36 cellular contexts compared by ENCODE assay signal in the genomic region with DNA sequence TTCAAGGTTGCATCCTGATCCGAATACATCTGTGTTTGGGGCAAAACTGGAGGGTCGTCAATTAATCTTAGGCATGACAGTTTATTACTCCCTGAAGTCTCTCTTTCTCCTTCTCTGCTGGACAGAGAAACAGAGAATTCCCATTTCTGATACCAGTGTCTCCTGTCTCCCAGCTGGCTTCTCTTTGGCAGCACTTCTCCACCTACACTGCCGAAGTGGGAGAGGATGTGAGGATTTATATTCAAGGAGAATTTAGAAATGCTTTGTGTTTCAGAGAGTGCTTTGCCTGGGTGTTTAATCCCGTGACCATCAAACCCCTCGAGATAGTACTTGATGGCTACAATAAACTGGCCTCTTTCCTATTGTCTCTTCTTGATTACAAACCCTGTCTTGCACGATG.
"Had no signal": no experiment of that assay in that cellular context is flagged by ENCODE, and none has a peak within 500 bp of the region (broad histone marks: within the 10 kb centered on the region; RNA-seq: fewer than 3 reads in every experiment).

No MANE protein-coding gene starts in this region.

- DNase-seq: activated effector memory CD4-positive, alpha-beta T cell treated with anti-CD3 and anti-CD28 coated beads, Interleukin-2, amount 50 U/mL, for 16 hours; activated effector memory CD4-positive, alpha-beta T cell treated with Interleukin-2 at 50 U/mL for 16 hours; activated gamma-delta T cell; activated gamma-delta T cell treated with Interleukin-2 at 50 U/mL for 16 hours; activated naive CD4-positive, alpha-beta T cell; activated naive CD4-positive, alpha-beta T cell treated with anti-CD3 and anti-CD28 coated beads for 36 hours; activated naive CD4-positive, alpha-beta T cell treated with anti-CD3 and anti-CD28 coated beads, Interleukin-2, amount 10 ng/mL, durations not matched to agents 7 days and 5 days; activated naive CD4-positive, alpha-beta T cell treated with anti-CD3 and anti-CD28 coated beads, Interleukin-2, amount 50 U/mL, for 16 hours; activated naive CD4-positive, alpha-beta T cell treated with Interleukin-2 at 50 U/mL for 16 hours; activated naive CD8-positive, alpha-beta T cell treated with anti-CD3 and anti-CD28 coated beads for 36 hours; activated naive CD8-positive, alpha-beta T cell treated with anti-CD3 and anti-CD28 coated beads, Interleukin-2, amount 10 ng/mL, durations not matched to agents 7 days and 5 days; activated naive CD8-positive, alpha-beta T cell treated with anti-CD3 and anti-CD28 coated beads, Interleukin-2, amount 50 U/mL, for 24 hours; activated T-cell treated with anti-CD3 and anti-CD28 coated beads for 4 hours; activated T-cell treated with anti-CD3 and anti-CD28 coated beads, Interleukin-2, amount 50 U/mL, for 1 hour; activated T-cell treated with anti-CD3 and anti-CD28 coated beads, Interleukin-2, amount 50 U/mL, for 24 hours; activated T-cell treated with anti-CD3 and anti-CD28 coated beads, Interleukin-2, amount 50 U/mL, for 4 hours; activated T-cell treated with anti-CD3 and anti-CD28 coated beads, Interleukin-2, amount 50 U/mL, for 48 hours; activated T-cell treated with anti-CD3 and anti-CD28 coated beads, Interleukin-2, amount 50 U/mL, for 72 hours; adrenal gland; amniotic stem cell; aorta; body of pancreas; brain microvascular endothelial cell; central memory CD4-positive, alpha-beta T cell; cerebellar nuclear complex had no signal

- H3K9me3 Mint-ChIP-seq: activated naive CD4-positive, alpha-beta T cell treated with anti-CD3 and anti-CD28 coated beads, Interleukin-2, amount 50 U/mL, for 24 hours; activated naive CD8-positive, alpha-beta T cell treated with anti-CD3 and anti-CD28 coated beads for 36 hours had no signal

- H3K27me3 Mint-ChIP-seq: activated naive CD4-positive, alpha-beta T cell treated with anti-CD3 and anti-CD28 coated beads, Interleukin-2, amount 10 ng/mL, durations not matched to agents 7 days and 5 days; activated naive CD4-positive, alpha-beta T cell treated with anti-CD3 and anti-CD28 coated beads, Interleukin-2, amount 50 U/mL, for 24 hours; activated naive CD8-positive, alpha-beta T cell; activated naive CD8-positive, alpha-beta T cell treated with anti-CD3 and anti-CD28 coated beads for 36 hours; activated naive CD8-positive, alpha-beta T cell treated with anti-CD3 and anti-CD28 coated beads, Interleukin-2, amount 10 ng/mL, durations not matched to agents 7 days and 5 days; activated naive CD8-positive, alpha-beta T cell treated with anti-CD3 and anti-CD28 coated beads, Interleukin-2, amount 50 U/mL, for 24 hours; activated T-cell treated with anti-CD3 and anti-CD28 coated beads, Interleukin-2, amount 50 U/mL, for 24 hours; activated T-helper 17 cell treated with anti-CD3 and anti-CD28 coated beads, Interleukin-2, amount 50 U/mL, for 72 hours; brain; central memory CD8-positive, alpha-beta T cell had no signal

- H3K36me3 Mint-ChIP-seq: activated naive CD4-positive, alpha-beta T cell treated with anti-CD3 and anti-CD28 coated beads, Interleukin-2, amount 10 ng/mL, durations not matched to agents 7 days and 5 days; activated naive CD4-positive, alpha-beta T cell treated with anti-CD3 and anti-CD28 coated beads, Interleukin-2, amount 50 U/mL, for 24 hours; activated naive CD4-positive, alpha-beta T cell treated with anti-CD3 and anti-CD28 coated beads, Interleukin-2, amount 50 U/mL, for 72 hours; activated naive CD8-positive, alpha-beta T cell; activated naive CD8-positive, alpha-beta T cell treated with anti-CD3 and anti-CD28 coated beads for 36 hours; activated naive CD8-positive, alpha-beta T cell treated with anti-CD3 and anti-CD28 coated beads, Interleukin-2, amount 10 ng/mL, durations not matched to agents 7 days and 5 days; brain had no signal

- H3K4me1 Mint-ChIP-seq: activated naive CD4-positive, alpha-beta T cell treated with anti-CD3 and anti-CD28 coated beads, Interleukin-2, amount 10 ng/mL, durations not matched to agents 7 days and 5 days; activated naive CD4-positive, alpha-beta T cell treated with anti-CD3 and anti-CD28 coated beads, Interleukin-2, amount 50 U/mL, for 24 hours; activated naive CD8-positive, alpha-beta T cell treated with anti-CD3 and anti-CD28 coated beads for 36 hours; activated naive CD8-positive, alpha-beta T cell treated with anti-CD3 and anti-CD28 coated beads, Interleukin-2, amount 10 ng/mL, durations not matched to agents 7 days and 5 days; activated naive CD8-positive, alpha-beta T cell treated with anti-CD3 and anti-CD28 coated beads, Interleukin-2, amount 50 U/mL, for 24 hours; activated T-helper 17 cell treated with anti-CD3 and anti-CD28 coated beads, Interleukin-2, amount 50 U/mL, for 72 hours; central memory CD8-positive, alpha-beta T cell had no signal

- H3K27ac ChIP-seq: adrenal gland, ascending aorta, body of pancreas, brain microvascular endothelial cell, breast epithelium, cardiac muscle cell had no signal

- ATAC-seq: activated naive CD4-positive, alpha-beta T cell treated with anti-CD3 and anti-CD28 coated beads, Interleukin-2, amount 50 U/mL, for 72 hours; activated naive CD8-positive, alpha-beta T cell treated with anti-CD3 and anti-CD28 coated beads, Interleukin-2, amount 50 U/mL, for 24 hours; activated T-cell treated with anti-CD3 and anti-CD28 coated beads, Interleukin-2, amount 50 U/mL, for 4 hours; activated T-cell treated with anti-CD3 and anti-CD28 coated beads, Interleukin-2, amount 50 U/mL, for 72 hours; activated T-helper 17 cell treated with anti-CD3 and anti-CD28 coated beads, Interleukin-2, amount 50 U/mL, for 72 hours; body of pancreas had no signal

- H3K27ac Mint-ChIP-seq: activated naive CD4-positive, alpha-beta T cell treated with anti-CD3 and anti-CD28 coated beads for 36 hours; activated naive CD4-positive, alpha-beta T cell treated with anti-CD3 and anti-CD28 coated beads, Interleukin-2, amount 10 ng/mL, durations not matched to agents 7 days and 5 days; activated naive CD4-positive, alpha-beta T cell treated with anti-CD3 and anti-CD28 coated beads, Interleukin-2, amount 50 U/mL, for 24 hours; activated naive CD4-positive, alpha-beta T cell treated with anti-CD3 and anti-CD28 coated beads, Interleukin-2, amount 50 U/mL, for 72 hours; activated naive CD8-positive, alpha-beta T cell; activated naive CD8-positive, alpha-beta T cell treated with anti-CD3 and anti-CD28 coated beads for 36 hours; activated naive CD8-positive, alpha-beta T cell treated with anti-CD3 and anti-CD28 coated beads, Interleukin-2, amount 10 ng/mL, durations not matched to agents 7 days and 5 days; activated naive CD8-positive, alpha-beta T cell treated with anti-CD3 and anti-CD28 coated beads, Interleukin-2, amount 50 U/mL, for 24 hours; activated T-cell treated with anti-CD3 and anti-CD28 coated beads, Interleukin-2, amount 50 U/mL, for 24 hours; activated T-cell treated with anti-CD3 and anti-CD28 coated beads, Interleukin-2, amount 50 U/mL, for 72 hours; activated T-helper 1 cell treated with anti-CD3 and anti-CD28 coated beads, Interleukin-12 subunit alpha, Interleukin-12 subunit beta, Interleukin-2, Interleukin-4 antibody, amounts not matched to agents 30 ng/mL and 10 ng/mL and 1 ng/mL, durations not matched to agents 14 hours and 24 hours and 36 hours; activated T-helper 17 cell treated with anti-CD3 and anti-CD28 coated beads, Interleukin-2, amount 50 U/mL, for 72 hours; activated T-helper 2 cell treated with anti-CD3 and anti-CD28 coated beads, Interferon-gamma antibody, Interleukin-2, Interleukin-4, amounts not matched to agents 10 μg/mL and 5 μg/mL and 100 μg/mL, durations not matched to agents 14 hours and 24 hours and 36 hours; brain had no signal

- H3K4me3 Mint-ChIP-seq: activated naive CD4-positive, alpha-beta T cell treated with anti-CD3 and anti-CD28 coated beads for 36 hours; activated naive CD4-positive, alpha-beta T cell treated with anti-CD3 and anti-CD28 coated beads, Interleukin-2, amount 10 ng/mL, durations not matched to agents 7 days and 5 days; activated naive CD4-positive, alpha-beta T cell treated with anti-CD3 and anti-CD28 coated beads, Interleukin-2, amount 50 U/mL, for 24 hours; activated naive CD8-positive, alpha-beta T cell; activated naive CD8-positive, alpha-beta T cell treated with anti-CD3 and anti-CD28 coated beads for 36 hours; activated naive CD8-positive, alpha-beta T cell treated with anti-CD3 and anti-CD28 coated beads, Interleukin-2, amount 10 ng/mL, durations not matched to agents 7 days and 5 days; activated naive CD8-positive, alpha-beta T cell treated with anti-CD3 and anti-CD28 coated beads, Interleukin-2, amount 50 U/mL, for 24 hours; activated T-cell treated with anti-CD3 and anti-CD28 coated beads, Interleukin-2, amount 50 U/mL, for 24 hours; activated T-cell treated with anti-CD3 and anti-CD28 coated beads, Interleukin-2, amount 50 U/mL, for 4 hours; activated T-cell treated with anti-CD3 and anti-CD28 coated beads, Interleukin-2, amount 50 U/mL, for 72 hours; activated T-helper 1 cell treated with anti-CD3 and anti-CD28 coated beads, Interleukin-12 subunit alpha, Interleukin-12 subunit beta, Interleukin-2, Interleukin-4 antibody, amounts not matched to agents 30 ng/mL and 10 ng/mL and 1 ng/mL, durations not matched to agents 14 hours and 24 hours and 36 hours; activated T-helper 17 cell treated with anti-CD3 and anti-CD28 coated beads, Interleukin-2, amount 50 U/mL, for 72 hours; brain; central memory CD8-positive, alpha-beta T cell had no signal
